25 cellular contexts compared by ENCODE assay signal in genomic region chr22:22058649-22059475, GRCh38.
A peak's percentile ranks its signal among the peaks of the same experiment; 100 is the strongest.
DNase-seq lines count a peak whose midpoint lies in the region; ATAC-seq and TF ChIP-seq lines count a peak whose summit lies in the region.
"Had no signal": no experiment of that assay in that cellular context is flagged by ENCODE, and none has a peak within 500 bp of the region (broad histone marks: within the 10 kb centered on the region; RNA-seq: fewer than 3 reads in every experiment).

No MANE protein-coding gene starts in this region.

- H3K9me3 Mint-ChIP-seq in naive B cell = peaks cover 0 to 1% (median 0%) of the 10 kb centered on the region in 7 donors
- H3K9me3 Mint-ChIP-seq: activated CD4-positive, alpha-beta T cell treated with anti-CD3 and anti-CD28 coated beads, Interleukin-2, amount 10 ng/mL, durations not matched to agents 7 days and 5 days; activated naive CD8-positive, alpha-beta T cell treated with anti-CD3 and anti-CD28 coated beads, Interleukin-2, amount 10 ng/mL, durations not matched to agents 7 days and 5 days; activated T-helper 17 cell treated with anti-CD3 and anti-CD28 coated beads, Interleukin-2, amount 50 U/mL, for 72 hours; CD8-positive, alpha-beta memory T cell had no signal

- no peaks in the 10 kb centered on the region for H3K9me3 ChIP-seq in DOHH2 (ENCODE audit: control insufficient read depth, insufficient read depth, low read length)
- H3K9me3 ChIP-seq: HAP-1, MG63, suprapubic skin had no signal

- no peak for TF ChIP-seq CTCF in DOHH2 (IDR thresholded peaks at IDR 0.05; ENCODE audit: low read depth, low read length, poor library complexity, severe bottlenecking)

- H3K27ac Mint-ChIP-seq in naive B cell = peak overlapping the region in 5 of 6 donors; percentile 3 to 88 (median 59)
- H3K27ac Mint-ChIP-seq: activated CD4-positive, alpha-beta T cell treated with anti-CD3 and anti-CD28 coated beads, Interleukin-2, amount 10 ng/mL, durations not matched to agents 7 days and 5 days; activated naive CD8-positive, alpha-beta T cell treated with anti-CD3 and anti-CD28 coated beads, Interleukin-2, amount 10 ng/mL, durations not matched to agents 7 days and 5 days; activated T-helper 17 cell treated with anti-CD3 and anti-CD28 coated beads, Interleukin-2, amount 50 U/mL, for 72 hours; CD8-positive, alpha-beta memory T cell; T-helper 17 cell had no signal

- H3K36me3 Mint-ChIP-seq in naive B cell = no peaks in the 10 kb centered on the region
- H3K36me3 Mint-ChIP-seq: activated naive CD8-positive, alpha-beta T cell treated with anti-CD3 and anti-CD28 coated beads, Interleukin-2, amount 10 ng/mL, durations not matched to agents 7 days and 5 days had no signal

- peaks cover 26 to 37% (median 33%) of the 10 kb centered on the region in 3 donors for H3K4me1 Mint-ChIP-seq in naive B cell
- H3K4me1 Mint-ChIP-seq: activated CD4-positive, alpha-beta T cell treated with anti-CD3 and anti-CD28 coated beads, Interleukin-2, amount 10 ng/mL, durations not matched to agents 7 days and 5 days; activated naive CD8-positive, alpha-beta T cell treated with anti-CD3 and anti-CD28 coated beads, Interleukin-2, amount 10 ng/mL, durations not matched to agents 7 days and 5 days; activated T-helper 17 cell treated with anti-CD3 and anti-CD28 coated beads, Interleukin-2, amount 50 U/mL, for 72 hours; CD8-positive, alpha-beta memory T cell; T-helper 17 cell had no signal

- H3K79me2 ChIP-seq in DOHH2 (ENCODE audit: control insufficient read depth, low read length) = no peaks in the 10 kb centered on the region

- H3K27ac ChIP-seq in DOHH2 (ENCODE audit: low read depth, low read length) = peak overlapping the region; percentile 13; the same call in 1 of the 2 replicates
- H3K27ac ChIP-seq: suprapubic skin had no signal

- no peak for DNase-seq in naive B cell
- DNase-seq: activated CD4-positive, alpha-beta T cell treated with anti-CD3 and anti-CD28 coated beads, Interleukin-2, amount 10 ng/mL, durations not matched to agents 7 days and 5 days; activated naive CD8-positive, alpha-beta T cell treated with anti-CD3 and anti-CD28 coated beads, Interleukin-2, amount 10 ng/mL, durations not matched to agents 7 days and 5 days; CD8-positive, alpha-beta memory T cell; DMS53; effector CD4-positive, alpha-beta T cell; erythroblast; foreskin melanocyte; GF-D8; hippocampal formation; IMR-90; MG63; NCI-H1694 treated with DMSO at 0.1 percent for 48 hours; NCI-H2227 treated with DMSO at 0.1 percent for 48 hours; NCI-H748 treated with DMSO at 0.1 percent for 48 hours; T-helper 17 cell had no signal

- ATAC-seq in HG02798 (IDR thresholded peaks at IDR 0.05; ENCODE audit: poor library complexity, unreplicated experiment) (peak; percentile 39), naive B cell (ENCODE audit: low read depth in 2 of 2) (peak; percentile 82 to 84), HG03196 (IDR thresholded peaks at IDR 0.05; ENCODE audit: unreplicated experiment) (no peak), GM21786 (IDR thresholded peaks at IDR 0.05; ENCODE audit: unreplicated experiment) (no peak), GM18909 (IDR thresholded peaks at IDR 0.05; ENCODE audit: poor library complexity, unreplicated experiment) (no peak)
- ATAC-seq: activated T-helper 17 cell treated with anti-CD3 and anti-CD28 coated beads, Interleukin-2, amount 50 U/mL, for 72 hours; T-helper 17 cell had no signal

- peaks cover 0 to 4% (median 0%) of the 10 kb centered on the region in 3 donors for H3K27me3 Mint-ChIP-seq in naive B cell

- no peaks in the 10 kb centered on the region for H3K9me2 ChIP-seq in DOHH2 (replicated peaks; ENCODE audit: control insufficient read depth, low read length)

- H3K4me3 ChIP-seq in DOHH2 (ENCODE audit: low read length) = peak overlapping the region; percentile 38
- H3K4me3 ChIP-seq: HAP-1, MG63, suprapubic skin had no signal

- peak; percentile 56; the same call in 1 of the 2 replicates for TF ChIP-seq POLR2A in Raji (IDR thresholded peaks at IDR 0.05; ENCODE audit: insufficient read depth, low read depth, low read length)

- peak overlapping the region; percentile 56 for H3K4me2 ChIP-seq in DOHH2 (ENCODE audit: low read length)

- peaks cover 56% of the 10 kb centered on the region for H3K4me1 ChIP-seq in DOHH2 (ENCODE audit: control insufficient read depth, low read length)

- H3K4me3 Mint-ChIP-seq in naive B cell = peak overlapping the region in 5 of 8 donors; percentile 6 to 77 (median 64)
- H3K4me3 Mint-ChIP-seq: activated CD4-positive, alpha-beta T cell treated with anti-CD3 and anti-CD28 coated beads, Interleukin-2, amount 10 ng/mL, durations not matched to agents 7 days and 5 days; activated naive CD8-positive, alpha-beta T cell treated with anti-CD3 and anti-CD28 coated beads, Interleukin-2, amount 10 ng/mL, durations not matched to agents 7 days and 5 days; activated T-helper 17 cell treated with anti-CD3 and anti-CD28 coated beads, Interleukin-2, amount 50 U/mL, for 72 hours; CD8-positive, alpha-beta memory T cell; T-helper 17 cell had no signal

- H3K36me3 ChIP-seq in DOHH2 (ENCODE audit: control insufficient read depth, low read length) = peaks cover 3% of the 10 kb centered on the region; the same call in 1 of the 2 replicates
- H3K36me3 ChIP-seq: HAP-1, MG63, suprapubic skin had no signal

- no peaks in the 10 kb centered on the region for H4K20me1 ChIP-seq in DOHH2 (ENCODE audit: control insufficient read depth, insufficient read depth, low read depth, low read length)

- H3K27me3 ChIP-seq in DOHH2 (ENCODE audit: control insufficient read depth, low read length) = no peaks in the 10 kb centered on the region
- H3K27me3 ChIP-seq: MG63 had no signal

- peaks cover 6% of the 10 kb centered on the region; the same call in 1 of the 2 replicates for H3F3A ChIP-seq in DOHH2 (ENCODE audit: control insufficient read depth, insufficient read depth)

Comparison
In these comparisons a context has a peak if more than half of its experiments do, and no peak if none do; other contexts are left out.
1. ATAC-seq: peak in HG02798 (single experiment) and naive B cell (2 of 2); none in HG03196 (single experiment), GM21786 (single experiment) and GM18909 (single experiment).